16 cellular contexts compared by ENCODE assay signal in the genomic region with DNA sequence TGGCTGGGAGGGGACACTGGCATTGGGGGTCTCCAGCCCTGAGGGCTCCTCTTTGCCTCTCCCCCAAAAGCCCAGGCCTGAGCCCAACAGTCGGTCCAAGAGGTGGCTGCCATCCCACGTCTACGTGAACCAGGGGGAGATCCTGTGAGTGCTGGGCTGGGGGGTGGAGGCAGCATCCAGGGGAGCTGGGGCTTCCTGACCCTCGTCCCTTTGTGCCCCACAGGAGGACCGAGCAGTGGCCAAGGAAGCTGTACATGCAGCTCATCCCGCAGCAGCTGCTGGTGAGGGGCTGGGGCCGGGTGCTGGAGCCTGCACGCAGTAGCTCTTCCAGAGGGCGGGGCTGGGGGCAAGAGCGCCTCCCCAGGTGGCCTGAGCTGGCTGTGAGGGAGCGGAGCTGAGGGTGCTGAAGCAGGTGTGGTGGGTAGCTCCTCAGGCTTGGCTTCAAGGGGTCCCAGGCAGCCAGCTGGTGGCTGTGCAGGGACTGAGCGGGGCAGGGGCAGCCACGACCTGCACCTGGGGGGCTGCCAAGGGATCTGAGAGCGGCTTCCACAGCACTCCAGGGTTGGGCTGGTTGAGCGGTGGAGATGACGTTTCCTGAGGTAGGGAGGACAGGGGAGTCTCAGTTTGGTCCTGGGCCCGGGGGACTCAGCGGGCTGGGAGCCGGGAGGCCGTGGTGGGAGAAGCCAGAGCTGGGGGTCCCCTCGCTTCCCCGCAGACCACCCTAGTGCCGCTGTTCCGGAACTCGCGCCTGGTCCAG. TPM values are rescaled to one million over a fixed set of nuclear protein-coding genes. Genes with fewer than 3 reads are reported as not detected.
A peak's percentile ranks its signal among the peaks of the same experiment; 100 is the strongest.
DNase-seq lines count a peak whose midpoint lies in the region; ATAC-seq, FAIRE-seq and TF ChIP-seq lines count a peak whose summit lies in the region.
"Had no signal": no experiment of that assay in that cellular context is flagged by ENCODE, and none has a peak within 500 bp of the region (broad histone marks: within the 10 kb centered on the region; RNA-seq: fewer than 3 reads in every experiment).

No MANE protein-coding gene starts in this region.

- H3K9me3 ChIP-seq in naive thymus-derived CD4-positive, alpha-beta T cell (ENCODE audit: control insufficient read depth in 2 of 3, low read length in 3 of 3): no peaks in the 10 kb centered on the region
- H3K9me3 ChIP-seq: HAP-1, pancreas had no signal

- no peaks in the 10 kb centered on the region for H3K27me3 ChIP-seq in H7 (ENCODE audit: control insufficient read depth, insufficient read depth, low read length)
- no peaks in the 10 kb centered on the region for H3K27me3 ChIP-seq in naive thymus-derived CD4-positive, alpha-beta T cell (ENCODE audit: control insufficient read depth in 2 of 2, insufficient read depth in 2 of 2, low read length in 2 of 2)
- H3K27me3 ChIP-seq: pancreas had no signal

- DNase-seq in H7: peak; percentile 62
- DNase-seq in naive thymus-derived CD4-positive, alpha-beta T cell: no peak
- DNase-seq in GM12892 (ENCODE audit: insufficient read length): no peak
- no peak for DNase-seq in RPMI8226
- DNase-seq in NCI-H2107 (lab: John Stamatoyannopoulos, UW): no peak
- DNase-seq: AML-193, NCI-H1417 treated with DMSO at 0.1 percent for 48 hours, NCI-H526 treated with DMSO at 0.1 percent for 48 hours had no signal

- POLR2A ChIA-PET in naive thymus-derived CD4-positive, alpha-beta T cell (lab: Charles Lee): interaction anchor here (1.1 to 1.7 kb wide), 4 partner anchors 7 to 27 kb away, joined by 4 to 6 read pairs (median 4); a partner anchor contains a TSS

- intact Hi-C loops in naive thymus-derived CD4-positive, alpha-beta T cell (cut with micrococcal nuclease): no loop called here

- no peak for TF ChIP-seq POLR2A in GM12892 (IDR thresholded peaks at IDR 0.05; ENCODE audit: low read depth, low read length)

- CTCF ChIA-PET in naive thymus-derived CD4-positive, alpha-beta T cell (lab: Charles Lee): no interaction called here

- H3K27ac Mint-ChIP-seq in naive thymus-derived CD4-positive, alpha-beta T cell: no peak overlapping the region

- ATAC-seq in naive thymus-derived CD4-positive, alpha-beta T cell: peak; percentile 4
- ATAC-seq in HG03439 (IDR thresholded peaks at IDR 0.05; ENCODE audit: unreplicated experiment): no peak

- peak; percentile 4; the same call in 1 of the 2 replicates for TF ChIP-seq CTCF in 22Rv1 (IDR thresholded peaks at IDR 0.05)

- H3K36me3 ChIP-seq in H7 (replicated peaks; ENCODE audit: control insufficient read depth, insufficient read depth, low read length): peaks cover 23% of the 10 kb centered on the region
- peaks cover 0 to 83% (median 3%) of the 10 kb centered on the region in 3 experiments for H3K36me3 ChIP-seq in naive thymus-derived CD4-positive, alpha-beta T cell (ENCODE audit: control insufficient read depth in 2 of 3, insufficient read depth in 3 of 3, low read length in 3 of 3)

- peaks cover 2 to 10% (median 6%) of the 10 kb centered on the region in 7 donors for H3K4me1 Mint-ChIP-seq in naive thymus-derived CD4-positive, alpha-beta T cell

- H3K27ac ChIP-seq in 22Rv1 (peak overlapping the region; percentile 96), angular gyrus (ENCODE audit: low read depth, low read length) (peak overlapping the region; percentile 66)
- H3K27ac ChIP-seq in naive thymus-derived CD4-positive, alpha-beta T cell (ENCODE audit: low read depth, low read length): no peak overlapping the region
- H3K27ac ChIP-seq: pancreas had no signal

- peaks cover 0 to 11% (median 0%) of the 10 kb centered on the region in 5 donors for H3K36me3 Mint-ChIP-seq in naive thymus-derived CD4-positive, alpha-beta T cell

- no peak for FAIRE-seq in GM12892 (lab: Jason Lieb, UNC)
- FAIRE-seq: pancreas had no signal

- H3K4me3 Mint-ChIP-seq in naive thymus-derived CD4-positive, alpha-beta T cell: no peak overlapping the region
- H3K4me3 Mint-ChIP-seq: brain had no signal

- H3K9me3 Mint-ChIP-seq in naive thymus-derived CD4-positive, alpha-beta T cell: peaks cover 0 to 1% (median 0%) of the 10 kb centered on the region in 11 donors
- H3K9me3 Mint-ChIP-seq: brain, IgD-negative memory B cell had no signal

- no peak overlapping the region for H3K4me3 ChIP-seq in H7 (ENCODE audit: insufficient read depth, low read depth, low read length)
- no peak overlapping the region for H3K4me3 ChIP-seq in naive thymus-derived CD4-positive, alpha-beta T cell (ENCODE audit: low read length)
- H3K4me3 ChIP-seq: HAP-1, lung, pancreas had no signal

- H3K27me3 Mint-ChIP-seq in naive thymus-derived CD4-positive, alpha-beta T cell: no peaks in the 10 kb centered on the region
- H3K27me3 Mint-ChIP-seq: brain, IgD-negative memory B cell had no signal

- H3K4me1 ChIP-seq in naive thymus-derived CD4-positive, alpha-beta T cell (ENCODE audit: control insufficient read depth in 2 of 2, insufficient read depth in 2 of 2, low read length in 2 of 2): no peaks in the 10 kb centered on the region
- H3K4me1 ChIP-seq: pancreas had no signal

RNA-seq across cellular contexts. Expression of a gene that starts 7.1 kb away (rescaled TPM):
- 205 and 219 TPM in 2 replicates for total RNA-seq in H7 (2014; rRNA removed; shearing (Covaris generic))
- 100 to 1,000 TPM in 4 of 5 experiments, 10 to 100 TPM in 1; 92.8 to 170 (median 160) TPM for total RNA-seq in naive thymus-derived CD4-positive, alpha-beta T cell
- 10 to 100 TPM; 49.0 to 68.6 TPM for polyA plus RNA-seq in naive thymus-derived CD4-positive, alpha-beta T cell
- 44.7 TPM for polyA plus RNA-seq in GM12892 (2012; ENCODE audit: missing spikeins)

RNA-seq across cellular contexts. Expression of a gene that starts 9.4 kb away (rescaled TPM):
- total RNA-seq in H7 (2014; rRNA removed; shearing (Covaris generic)): 76.2 and 94.7 TPM in 2 replicates
- total RNA-seq in naive thymus-derived CD4-positive, alpha-beta T cell: 100 to 1,000 TPM; 141 to 174 (median 154) TPM
- 10 to 100 TPM; 19.4 to 24.8 TPM for polyA plus RNA-seq in naive thymus-derived CD4-positive, alpha-beta T cell
- polyA plus RNA-seq in GM12892 (2012; ENCODE audit: missing spikeins): 38.9 TPM

RNA-seq across cellular contexts. Expression of a gene that starts 19.1 kb away (rescaled TPM):
- total RNA-seq in H7 (2014; rRNA removed; shearing (Covaris generic)): 7.2 and 12.9 TPM in 2 replicates
- total RNA-seq in naive thymus-derived CD4-positive, alpha-beta T cell: 10 to 100 TPM; 15.9 to 25.7 (median 21.2) TPM
- polyA plus RNA-seq in naive thymus-derived CD4-positive, alpha-beta T cell: 1 to 10 TPM; 4.7 to 5.8 TPM
- polyA plus RNA-seq in GM12892 (2012; ENCODE audit: missing spikeins): 11.7 TPM

RNA-seq across cellular contexts. Expression of a gene that starts 19.5 kb away (rescaled TPM):
- 10.2 and 12.6 TPM in 2 replicates for total RNA-seq in H7 (2014; rRNA removed; shearing (Covaris generic))
- 100 to 1,000 TPM in 1 of 5 experiments, 10 to 100 TPM in 4; 42.9 to 106 (median 53.0) TPM for total RNA-seq in naive thymus-derived CD4-positive, alpha-beta T cell
- 10 to 100 TPM; 11.6 to 22.2 TPM for polyA plus RNA-seq in naive thymus-derived CD4-positive, alpha-beta T cell
- 31.9 TPM for polyA plus RNA-seq in GM12892 (2012; ENCODE audit: missing spikeins)

RNA-seq across cellular contexts. Expression of a gene that starts 38.7 kb away (rescaled TPM):
- 0.59 and 0.73 TPM in 2 replicates for total RNA-seq in H7 (2014; rRNA removed; shearing (Covaris generic))
- 1 to 10 TPM; 1.2 to 6.8 (median 1.9) TPM for total RNA-seq in naive thymus-derived CD4-positive, alpha-beta T cell
- not detected for polyA plus RNA-seq in naive thymus-derived CD4-positive, alpha-beta T cell
- polyA plus RNA-seq in GM12892 (2012; ENCODE audit: missing spikeins): 75.8 TPM
